ENCODE assay signal across 27 cellular contexts in genomic region chrX:151169783-151170182, GRCh38. TPM values are rescaled to one million over a fixed set of nuclear protein-coding genes. Genes with fewer than 3 reads are reported as not detected.
A peak's percentile ranks its signal among the peaks of the same experiment; 100 is the strongest.
DNase-seq lines count a peak whose midpoint lies in the region; ATAC-seq, FAIRE-seq and TF ChIP-seq lines count a peak whose summit lies in the region.
"Had no signal": no experiment of that assay in that cellular context is flagged by ENCODE, and none has a peak within 500 bp of the region (broad histone marks: within the 10 kb centered on the region; RNA-seq: fewer than 3 reads in every experiment).

No MANE protein-coding gene starts in this region.

- no peak overlapping the region for H2BK20ac ChIP-seq in H1 (ENCODE audit: low read length)

- DNase-seq in GM18507 (ENCODE audit: extremely low spot score, insufficient read length, low read depth), result no peak
- no peak for DNase-seq in WTC11 (ENCODE audit: low spot score)
- no peak for DNase-seq in H1 (ENCODE audit: low read depth in 1 of 2, low spot score in 2 of 2)
- DNase-seq in mesendoderm, result peak; percentile 73
- DNase-seq in NCI-H1417 treated with DMSO at 0.1 percent for 48 hours (lab: John Stamatoyannopoulos, UW), result no peak
- DNase-seq in activated effector memory CD4-positive, alpha-beta T cell treated with Interleukin-2 at 50 U/mL for 16 hours, result no peak
- DNase-seq: 8988T; ACHN; BE2C; C1 segment of cervical spinal cord; Caco-2; Calu3; CD4-positive, CD25-positive, alpha-beta regulatory T cell; CD8-positive, alpha-beta T cell; DMS79 treated with DMSO at 0.1 percent for 48 hours; GDM1 had no signal

- H3K4me3 ChIP-seq in H1 (ENCODE audit: extremely low read depth in 1 of 4, insufficient read depth in 2 of 4, low read depth in 3 of 4, low read length in 4 of 4), result no peak overlapping the region
- no peak overlapping the region for H3K4me3 ChIP-seq in mesendoderm (ENCODE audit: low read length)
- H3K4me3 ChIP-seq: BLaER1, GM12878 had no signal

- H2AK5ac ChIP-seq in H1 (ENCODE audit: low read depth, low read length) (no peak overlapping the region), mesendoderm (ENCODE audit: low read length) (no peak overlapping the region)

- FAIRE-seq in GM18507 (lab: Jason Lieb, UNC) (peak; percentile 9), H1 (lab: Jason Lieb, UNC) (peak; percentile 74)
- FAIRE-seq: A204.1, D721Med, GM12878, GM12892 had no signal

- TF ChIP-seq RAD21 in H1 (IDR thresholded peaks at IDR 0.05 in 1 of 2, conservative IDR thresholded peaks at IDR 0.05 in 1 of 2; ENCODE audit: low read depth in 2 of 2, low read length in 2 of 2), result no peak

- H4K8ac ChIP-seq in H1 (ENCODE audit: extremely low read depth, insufficient read depth, low read length) (no peak overlapping the region), mesendoderm (ENCODE audit: low read depth, low read length) (no peak overlapping the region)

- peaks cover 43% of the 10 kb centered on the region for H3K27me3 Mint-ChIP-seq in WTC11 (ENCODE audit: low read depth)
- peaks cover 11% of the 10 kb centered on the region for H3K27me3 Mint-ChIP-seq in activated T-helper 17 cell treated with anti-CD3 and anti-CD28 coated beads, Interleukin-2, amount 50 U/mL, for 72 hours

- no peak overlapping the region for H4K5ac ChIP-seq in H1 (ENCODE audit: insufficient read length, low read depth, low read length)
- no peak overlapping the region for H4K5ac ChIP-seq in mesendoderm (ENCODE audit: low read length)

- H3K27me3 ChIP-seq in H1 (replicated peaks in 1 of 4; ENCODE audit: control insufficient read depth in 3 of 4, extremely low read depth in 1 of 4, insufficient read depth in 3 of 4, low read length in 3 of 4) (peaks cover 0 to 9% (median 4%) of the 10 kb centered on the region in 4 experiments; a peak in 5 of 7 replicates), mesendoderm (ENCODE audit: insufficient read depth, low read length, poor library complexity) (no peaks in the 10 kb centered on the region)
- H3K27me3 ChIP-seq: BE2C had no signal

- H3K23ac ChIP-seq in H1 (ENCODE audit: insufficient read length) (no peak overlapping the region), mesendoderm (ENCODE audit: low read length) (no peak overlapping the region)

- TF ChIP-seq CTCF in WTC11 (IDR thresholded peaks at IDR 0.05) (no peak), H1 (IDR thresholded peaks at IDR 0.05; ENCODE audit: control extremely low read depth in 1 of 3, insufficient read depth in 1 of 3, low read depth in 1 of 3, low read length in 3 of 3) (no peak)

- 75% methylated on average over 1 of the region's 1 CpG; no CpG with 5 or more reads in 1 of the 2 experiments for WGBS in H1 (ENCODE audit: extremely low coverage in 1 of 2, insufficient coverage in 1 of 2, insufficient read length in 1 of 2, insufficient replicate concordance in 2 of 2, low coverage in 1 of 2, low lambda C conversion rate in 2 of 2, missing lambda C conversion rate in 1 of 2), 2 experiments
- no CpG with 5 or more reads among the region's 1 CpG for WGBS in mesendoderm (ENCODE audit: extremely low coverage, insufficient coverage, low lambda C conversion rate)

- H2BK5ac ChIP-seq in H1 (ENCODE audit: low read depth, low read length) (no peak overlapping the region), mesendoderm (ENCODE audit: low read length) (no peak overlapping the region)

- no peaks in the 10 kb centered on the region for H3K36me3 ChIP-seq in H1 (ENCODE audit: control insufficient read depth in 2 of 4, insufficient read depth in 4 of 4, low read length in 3 of 4)
- H3K36me3 ChIP-seq in mesendoderm (ENCODE audit: control insufficient read depth, insufficient read depth, low read length), result no peaks in the 10 kb centered on the region
- H3K36me3 ChIP-seq: BE2C, BLaER1 had no signal

- H3K36me3 Mint-ChIP-seq in WTC11, result no peaks in the 10 kb centered on the region
- no peaks in the 10 kb centered on the region for H3K36me3 Mint-ChIP-seq in activated T-helper 17 cell treated with anti-CD3 and anti-CD28 coated beads, Interleukin-2, amount 50 U/mL, for 72 hours (ENCODE audit: low read depth)
- H3K36me3 Mint-ChIP-seq: CD14-positive monocyte; CD4-positive, CD25-positive, alpha-beta regulatory T cell; CD8-positive, alpha-beta T cell had no signal

- H3K9me3 ChIP-seq in H1 (ENCODE audit: insufficient read depth in 2 of 2, low read depth in 1 of 2, low read length in 1 of 2), result no peaks in the 10 kb centered on the region
- H3K9me3 ChIP-seq: BE2C, Caco-2 had no signal

- POLR2A ChIA-PET in WTC11 (lab: Charles Lee), result no interaction called here
- POLR2A ChIA-PET in H1 (lab: Charles Lee; ENCODE audit: partially characterized antibody), result no interaction called here

- no peak overlapping the region for H4K91ac ChIP-seq in H1 (replicated peaks; ENCODE audit: insufficient read length, low read length)

- no peak overlapping the region for H2BK12ac ChIP-seq in H1 (ENCODE audit: low read depth, low read length)

- H3K9me3 Mint-ChIP-seq in WTC11, result peaks cover 5% of the 10 kb centered on the region
- no peaks in the 10 kb centered on the region for H3K9me3 Mint-ChIP-seq in activated T-helper 17 cell treated with anti-CD3 and anti-CD28 coated beads, Interleukin-2, amount 50 U/mL, for 72 hours
- H3K9me3 Mint-ChIP-seq: CD8-positive, alpha-beta T cell had no signal

- H3K4me3 Mint-ChIP-seq in WTC11, result no peak overlapping the region
- H3K4me3 Mint-ChIP-seq in activated T-helper 17 cell treated with anti-CD3 and anti-CD28 coated beads, Interleukin-2, amount 50 U/mL, for 72 hours, result no peak overlapping the region
- H3K4me3 Mint-ChIP-seq: CD14-positive monocyte; CD4-positive, CD25-positive, alpha-beta regulatory T cell; CD8-positive, alpha-beta T cell had no signal

- H3K4me2 ChIP-seq in H1 (ENCODE audit: insufficient read depth in 1 of 2, low read depth in 2 of 2, low read length in 2 of 2), result no peak overlapping the region
- H3K4me2 ChIP-seq in mesendoderm (ENCODE audit: low read length), result no peak overlapping the region
- H3K4me2 ChIP-seq: BLaER1 had no signal

- H3K27ac ChIP-seq in H1 (ENCODE audit: low read depth, low read length) (no peak overlapping the region), mesendoderm (ENCODE audit: low read depth, low read length) (no peak overlapping the region)
- H3K27ac ChIP-seq: BLaER1 had no signal

- H3K4ac ChIP-seq in H1 (replicated peaks; ENCODE audit: insufficient read length, low read depth, low read length), result no peak overlapping the region
- H3K4ac ChIP-seq in mesendoderm (ENCODE audit: low read depth, low read length), result no peak overlapping the region

- H4K20me1 ChIP-seq in H1 (replicated peaks in 1 of 2; ENCODE audit: control insufficient read depth in 1 of 2, insufficient read depth in 2 of 2, low read length in 2 of 2), result no peaks in the 10 kb centered on the region
- H4K20me1 ChIP-seq: BLaER1 had no signal

- CTCF ChIA-PET in WTC11 (lab: Charles Lee), result no interaction called here
- CTCF ChIA-PET in H1 (lab: Charles Lee; ENCODE audit: partially characterized antibody), result interaction anchor here (1.5 kb wide), 1 partner anchor 190 kb away, joined by 5 read pairs; no protein-coding TSS in a partner anchor

- H3K23me2 ChIP-seq in H1 (ENCODE audit: low read depth, low read length), result no peaks in the 10 kb centered on the region; the same call in 1 of the 2 replicates

- no peak for TF ChIP-seq EP300 in H1 (IDR thresholded peaks at IDR 0.05; ENCODE audit: borderline replicate concordance in 1 of 2, low read depth in 2 of 2, low read length in 2 of 2)

- H2BK15ac ChIP-seq in H1 (ENCODE audit: low read length) (no peak overlapping the region), mesendoderm (replicated peaks; ENCODE audit: low read depth) (no peak overlapping the region)

- H3K56ac ChIP-seq in H1 (replicated peaks; ENCODE audit: insufficient read length, low read depth, low read length), result no peak overlapping the region
- H3K56ac ChIP-seq in mesendoderm (ENCODE audit: low read length), result no peak overlapping the region

- H3K79me2 ChIP-seq in H1 (ENCODE audit: control insufficient read depth in 1 of 2, insufficient read depth in 2 of 2, low read length in 2 of 2) (no peaks in the 10 kb centered on the region), mesendoderm (ENCODE audit: control insufficient read depth, insufficient read depth, low read length) (no peaks in the 10 kb centered on the region)

- H3K9ac ChIP-seq in H1 (replicated peaks in 1 of 4; ENCODE audit: extremely low read depth in 1 of 4, low read depth in 3 of 4, low read length in 3 of 4) (no peak overlapping the region), mesendoderm (ENCODE audit: low read length) (no peak overlapping the region)
- H3K9ac ChIP-seq: BLaER1 had no signal

- no peak for TF ChIP-seq POLR2A in H1 (IDR thresholded peaks at IDR 0.05; ENCODE audit: control extremely low read depth in 1 of 2, low read depth in 2 of 2, low read length in 2 of 2)

- H3K4me1 ChIP-seq in H1 (replicated peaks in 1 of 4; ENCODE audit: control insufficient read depth in 3 of 4, insufficient read depth in 4 of 4, low read length in 3 of 4) (no peaks in the 10 kb centered on the region; a peak in 1 of 7 replicates), mesendoderm (ENCODE audit: control insufficient read depth, low read depth, low read length) (no peaks in the 10 kb centered on the region)
- H3K4me1 ChIP-seq: BE2C, BLaER1, Caco-2 had no signal

- no peak overlapping the region for H2AFZ ChIP-seq in H1 (ENCODE audit: low read length)

- H3K4me1 Mint-ChIP-seq in WTC11, result peaks cover 10% of the 10 kb centered on the region
- H3K4me1 Mint-ChIP-seq in activated T-helper 17 cell treated with anti-CD3 and anti-CD28 coated beads, Interleukin-2, amount 50 U/mL, for 72 hours, result no peaks in the 10 kb centered on the region
- H3K4me1 Mint-ChIP-seq: CD14-positive monocyte; CD4-positive, CD25-positive, alpha-beta regulatory T cell had no signal

- ATAC-seq in WTC11 (peak; percentile 80), GM18867 (IDR thresholded peaks at IDR 0.05; ENCODE audit: unreplicated experiment) (no peak)
- no peak for ATAC-seq in activated T-helper 17 cell treated with anti-CD3 and anti-CD28 coated beads, Interleukin-2, amount 50 U/mL, for 72 hours (replicated peaks)
- ATAC-seq: CD8-positive, alpha-beta T cell; GM12878 had no signal

- H3K27ac Mint-ChIP-seq in WTC11, result no peak overlapping the region
- no peak overlapping the region for H3K27ac Mint-ChIP-seq in activated T-helper 17 cell treated with anti-CD3 and anti-CD28 coated beads, Interleukin-2, amount 50 U/mL, for 72 hours
- H3K27ac Mint-ChIP-seq: CD14-positive monocyte; CD4-positive, CD25-positive, alpha-beta regulatory T cell; CD8-positive, alpha-beta T cell had no signal

- no peak overlapping the region for H3K18ac ChIP-seq in H1 (ENCODE audit: extremely low read depth, low read length)
- H3K18ac ChIP-seq in mesendoderm (ENCODE audit: low read length), result no peak overlapping the region

- H3K14ac ChIP-seq in H1 (ENCODE audit: insufficient read length), result no peak overlapping the region

- H3K79me1 ChIP-seq in H1 (ENCODE audit: low read depth, low read length), result no peaks in the 10 kb centered on the region
- no peaks in the 10 kb centered on the region for H3K79me1 ChIP-seq in mesendoderm (ENCODE audit: low read length)

- H2BK120ac ChIP-seq in H1 (replicated peaks; ENCODE audit: low read depth, low read length), result no peak overlapping the region
- H2BK120ac ChIP-seq in mesendoderm (ENCODE audit: low read depth, low read length), result no peak overlapping the region

RNA-seq across cellular contexts. Expression of gene GPR50, which starts 6.6 kb away (rescaled TPM):
- 5.9 to 12.0 TPM (median 5.9 TPM) in 3 replicates for total RNA-seq in WTC11 (2021)
- 1.6 TPM in 2 replicates for total RNA-seq in H1 (2021; fragmentation: NEBNext Ultra II Directional; extraction: Animal tissue kit (Norgen Biotek cat#: 25700))
- 1.9 and 3.5 TPM in 2 replicates for polyA plus RNA-seq in H1 (2011; rRNA removed)
- 1.1 TPM for polyA plus RNA-seq in H1 (2011; cell fraction: cytosol; rRNA removed)
- 3.4 TPM for polyA plus RNA-seq in H1 (2011; cell fraction: nucleus; rRNA removed)
- 1.4 to 2.1 TPM (median 1.9 TPM) in 4 replicates for polyA plus RNA-seq in H1 (2012, experiment 1 of 2)
- 0.71 TPM for polyA plus RNA-seq in H1 (2012, experiment 2 of 2)
- 2.3 TPM for polyA plus RNA-seq in H1 (2013, experiment 1 of 2)
- polyA plus RNA-seq in H1 (2013, experiment 2 of 2), result 3.0 TPM
- 2.9 and 3.2 TPM in 2 replicates for polyA minus RNA-seq in H1 (2011; rRNA and poly(A)+ RNA removed)
- 1.7 TPM for polyA minus RNA-seq in H1 (2011; cell fraction: cytosol; rRNA and poly(A)+ RNA removed)
- 0.80 TPM for polyA minus RNA-seq in H1 (2011; cell fraction: nucleus; rRNA and poly(A)+ RNA removed)
- polyA plus RNA-seq in mesendoderm (2013, experiment 1 of 2), result 1.7 TPM
- polyA plus RNA-seq in mesendoderm (2013, experiment 2 of 2), result 1.8 TPM
- total RNA-seq in activated T-helper 17 cell treated with anti-CD3 and anti-CD28 coated beads, Interleukin-2, amount 50 U/mL, for 72 hours, result not detected
- total RNA-seq: A673; Caco-2; Calu3; CD4-positive, CD25-positive, alpha-beta regulatory T cell; CD8-positive, alpha-beta T cell; G401; GM12878 had no signal
- polyA plus RNA-seq: AG04450; CD14-positive monocyte; CD4-positive, CD25-positive, alpha-beta regulatory T cell had no signal
